1 cellular context compared by ENCODE assay signal in genomic region chr11:65883786-65884715, GRCh38.
TF ChIP-seq lines count a peak whose summit lies in the region.

No MANE protein-coding gene starts in this region.

TF ChIP-seq in IMR-90, 13 proteins besides CTCF, POLR2A, EP300 and RAD21 (continued from another document):
- TF ChIP-seq SMC3 (IDR thresholded peaks at IDR 0.05; ENCODE audit: low read depth, low read length): no peak
- no peak for TF ChIP-seq MXI1 (IDR thresholded peaks at IDR 0.05; ENCODE audit: borderline replicate concordance, low read depth, low read length)
- TF ChIP-seq MAFK (IDR thresholded peaks at IDR 0.05; ENCODE audit: low read depth, low read length): no peak
- TF ChIP-seq CEBPB (IDR thresholded peaks at IDR 0.05; ENCODE audit: low read depth, low read length): no peak
- TF ChIP-seq CHD1 (IDR thresholded peaks at IDR 0.05; ENCODE audit: low read depth, low read length): no peak
- no peak for TF ChIP-seq ELK1 (IDR thresholded peaks at IDR 0.05; ENCODE audit: borderline replicate concordance, low read depth, low read length)
- no peak for TF ChIP-seq MAZ (IDR thresholded peaks at IDR 0.05; ENCODE audit: borderline replicate concordance, low read depth, low read length)
- TF ChIP-seq USF2 (IDR thresholded peaks at IDR 0.05; ENCODE audit: low read depth, low read length): no peak
- TF ChIP-seq BHLHE40 (IDR thresholded peaks at IDR 0.05; ENCODE audit: low read depth, low read length): no peak
- no peak for TF ChIP-seq RFX5 (IDR thresholded peaks at IDR 0.05; ENCODE audit: low read depth, low read length)
